In genomic region chr17:7837375-7838290, GRCh38 we compare ENCODE assay signal across 8 cellular contexts. TPM values are rescaled to one million over a fixed set of nuclear protein-coding genes. Genes with fewer than 3 reads are reported as not detected.
DNase-seq lines count a peak whose midpoint lies in the region; ATAC-seq, FAIRE-seq and TF ChIP-seq lines count a peak whose summit lies in the region.

No MANE protein-coding gene starts in this region.

- intact Hi-C loops in Panc1 (cut with micrococcal nuclease; ENCODE audit: unreplicated experiment), result no loop called here

- DNase-seq in NCI-H1436 (lab: John Stamatoyannopoulos, UW), result peak; percentile 9
- no peak for DNase-seq in NCI-H1436 treated with DMSO at 0.1 percent for 48 hours (lab: John Stamatoyannopoulos, UW)
- DNase-seq in Panc1 (ENCODE audit: low read depth, low spot score), result no peak
- no peak for DNase-seq in endodermal cell
- peak; percentile 28 for DNase-seq in pons (ENCODE audit: low spot score)
- DNase-seq in AG08396 (ENCODE audit: low spot score), result no peak
- no peak for DNase-seq in urothelium cell line (ENCODE audit: low spot score)
- no peak for DNase-seq in stimulated activated CD4-positive, alpha-beta T cell treated with anti-CD3 and anti-CD28 coated beads, Interleukin-4, amount 100 ng/mL, for 1 hour

- peak overlapping the region; percentile 93 for H3K4me3 Mint-ChIP-seq in endodermal cell

- peaks cover 13% of the 10 kb centered on the region for H3K36me3 Mint-ChIP-seq in endodermal cell (ENCODE audit: low read depth)

- H3K9me3 ChIP-seq in Panc1 (ENCODE audit: control insufficient read depth, insufficient read depth, low read depth, low read length) (no peaks in the 10 kb centered on the region), endodermal cell (ENCODE audit: control insufficient read depth, low read length) (no peaks in the 10 kb centered on the region)

- no peak for ATAC-seq in Panc1

- H3K36me3 ChIP-seq in Panc1 (ENCODE audit: control insufficient read depth, insufficient read depth, low read length) (no peaks in the 10 kb centered on the region; the same call in 1 of the 2 replicates), endodermal cell (ENCODE audit: control insufficient read depth, insufficient read depth, low read length) (peaks cover 6% of the 10 kb centered on the region)

- in situ Hi-C loops in Panc1 (cut with HindIII; ENCODE audit: low pct_unique_long_range_greater_than_20kb, low sequenced_read_pairs), result no loop called here

- H3K4me3 ChIP-seq in Panc1 (ENCODE audit: low read depth in 2 of 2, low read length in 2 of 2) (peak overlapping the region; percentile 66 to 83), endodermal cell (ENCODE audit: low read length) (peak overlapping the region; percentile 92)

- CTCF ChIA-PET in Panc1 (lab: Charles Lee), result interaction anchor here (0.6 kb wide), 1 partner anchor 179 kb away, joined by 3 read pairs; no protein-coding TSS in a partner anchor

- FAIRE-seq in urothelium cell line (lab: Jason Lieb, UNC), result no peak

- H3K27me3 ChIP-seq in Panc1 (ENCODE audit: control insufficient read depth, insufficient read depth, low read length), result no peaks in the 10 kb centered on the region
- peaks cover 7% of the 10 kb centered on the region for H3K27me3 ChIP-seq in endodermal cell (ENCODE audit: control insufficient read depth, insufficient read depth, low read length, poor library complexity, severe bottlenecking)

- H3K4me1 Mint-ChIP-seq in endodermal cell, result peaks cover 46% of the 10 kb centered on the region

- POLR2A ChIA-PET in Panc1 (lab: Charles Lee), result interaction anchor here (0.6 kb wide), 1 partner anchor 30 kb away, joined by 3 read pairs; no protein-coding TSS in a partner anchor

- peak overlapping the region; percentile 46 for H3K9ac ChIP-seq in endodermal cell (ENCODE audit: extremely low read depth, low read length, poor library complexity, severe bottlenecking)

- no peak for TF ChIP-seq CTCF in Panc1 (IDR thresholded peaks at IDR 0.05)
- no peak for TF ChIP-seq CTCF in endodermal cell (conservative IDR thresholded peaks at IDR 0.05)

- H3K27ac ChIP-seq in Panc1 (ENCODE audit: low read length), result peak overlapping the region; percentile 82
- peak overlapping the region; percentile 77 for H3K27ac ChIP-seq in endodermal cell (ENCODE audit: low read depth, low read length)

- WGBS in endodermal cell (ENCODE audit: insufficient coverage in 1 of 2, insufficient read length in 1 of 2), 2 experiments, result 4 to 13% methylated on average over 1 to 10 of the region's 12 CpGs

- BruUV-seq in Panc1 (replicated peaks; lab: Mats Ljungman, UMichigan), result TSS peak; percentile 58

- H3K9me3 Mint-ChIP-seq in endodermal cell, result no peaks in the 10 kb centered on the region

- peak overlapping the region; percentile 98 for H3K27ac Mint-ChIP-seq in endodermal cell

- H3K27me3 Mint-ChIP-seq in endodermal cell (ENCODE audit: insufficient read depth), result peaks cover 13% of the 10 kb centered on the region

- H3K4me1 ChIP-seq in Panc1 (ENCODE audit: control insufficient read depth, insufficient read depth, low read length), result peaks cover 42% of the 10 kb centered on the region
- peaks cover 11% of the 10 kb centered on the region for H3K4me1 ChIP-seq in endodermal cell (ENCODE audit: control insufficient read depth, insufficient read depth, low read length)

RNA-seq across cellular contexts. Expression of gene KDM6B, which starts 3.6 kb away (rescaled TPM):
- total RNA-seq in Panc1 (2021; ENCODE audit: unreplicated experiment) (19.9 TPM), endodermal cell (10 to 100 TPM; 53.3 to 60.3 TPM)
- polyA plus RNA-seq in Panc1 (2012; ENCODE audit: insufficient read length), result 16.0 TPM
- polyA plus RNA-seq in endodermal cell (2013, experiment 1 of 2), result 44.5 TPM
- 40.5 TPM for polyA plus RNA-seq in endodermal cell (2013, experiment 2 of 2)

RNA-seq across cellular contexts. Expression of gene TMEM88, which starts 17.2 kb away (rescaled TPM):
- total RNA-seq in Panc1 (2021; ENCODE audit: unreplicated experiment), result 1.6 TPM
- 1.1 TPM for polyA plus RNA-seq in Panc1 (2012; ENCODE audit: insufficient read length)
- total RNA-seq in endodermal cell, result 10 to 100 TPM; 16.8 to 26.8 TPM
- 24.6 TPM for polyA plus RNA-seq in endodermal cell (2013, experiment 1 of 2)
- polyA plus RNA-seq in endodermal cell (2013, experiment 2 of 2), result 22.9 TPM

RNA-seq across cellular contexts. Expression of gene NAA38, which starts 19.7 kb away (rescaled TPM):
- total RNA-seq in Panc1 (2021; ENCODE audit: unreplicated experiment) (75.2 TPM), endodermal cell (10 to 100 TPM; 38.9 to 44.8 TPM)
- polyA plus RNA-seq in Panc1 (2012; ENCODE audit: insufficient read length), result 176 TPM
- 65.6 TPM for polyA plus RNA-seq in endodermal cell (2013, experiment 1 of 2)
- 58.9 TPM for polyA plus RNA-seq in endodermal cell (2013, experiment 2 of 2)

RNA-seq across cellular contexts. Expression of gene CYB5D1, which starts 20.2 kb away (rescaled TPM):
- total RNA-seq in Panc1 (2021; ENCODE audit: unreplicated experiment) (8.6 TPM), endodermal cell (10 to 100 TPM; 10.6 to 12.9 TPM)
- polyA plus RNA-seq in Panc1 (2012; ENCODE audit: insufficient read length), result 9.2 TPM
- polyA plus RNA-seq in endodermal cell (2013, experiment 1 of 2), result 10.5 TPM
- polyA plus RNA-seq in endodermal cell (2013, experiment 2 of 2), result 8.3 TPM

RNA-seq across cellular contexts. Expression of gene CHD3, which starts 51.0 kb away (rescaled TPM):
- total RNA-seq in Panc1 (2021; ENCODE audit: unreplicated experiment) (84.6 TPM), endodermal cell (10 to 100 TPM; 55.0 to 64.1 TPM)
- polyA plus RNA-seq in Panc1 (2012; ENCODE audit: insufficient read length), result 113 TPM
- polyA plus RNA-seq in endodermal cell (2013, experiment 1 of 2), result 66.3 TPM
- 63.7 TPM for polyA plus RNA-seq in endodermal cell (2013, experiment 2 of 2)

Comparison
In these comparisons a context has a peak if more than half of its experiments do, and no peak if none do; other contexts are left out.
1. DNase-seq: peak in NCI-H1436 (single experiment) and pons (single experiment); none in NCI-H1436 treated with DMSO at 0.1 percent for 48 hours (single experiment), Panc1 (single experiment), endodermal cell (single experiment), AG08396 (single experiment), urothelium cell line (single experiment) and stimulated activated CD4-positive, alpha-beta T cell treated with anti-CD3 and anti-CD28 coated beads, Interleukin-4, amount 100 ng/mL, for 1 hour (single experiment).